17 cellular contexts compared by ENCODE assay signal in the genomic region with DNA sequence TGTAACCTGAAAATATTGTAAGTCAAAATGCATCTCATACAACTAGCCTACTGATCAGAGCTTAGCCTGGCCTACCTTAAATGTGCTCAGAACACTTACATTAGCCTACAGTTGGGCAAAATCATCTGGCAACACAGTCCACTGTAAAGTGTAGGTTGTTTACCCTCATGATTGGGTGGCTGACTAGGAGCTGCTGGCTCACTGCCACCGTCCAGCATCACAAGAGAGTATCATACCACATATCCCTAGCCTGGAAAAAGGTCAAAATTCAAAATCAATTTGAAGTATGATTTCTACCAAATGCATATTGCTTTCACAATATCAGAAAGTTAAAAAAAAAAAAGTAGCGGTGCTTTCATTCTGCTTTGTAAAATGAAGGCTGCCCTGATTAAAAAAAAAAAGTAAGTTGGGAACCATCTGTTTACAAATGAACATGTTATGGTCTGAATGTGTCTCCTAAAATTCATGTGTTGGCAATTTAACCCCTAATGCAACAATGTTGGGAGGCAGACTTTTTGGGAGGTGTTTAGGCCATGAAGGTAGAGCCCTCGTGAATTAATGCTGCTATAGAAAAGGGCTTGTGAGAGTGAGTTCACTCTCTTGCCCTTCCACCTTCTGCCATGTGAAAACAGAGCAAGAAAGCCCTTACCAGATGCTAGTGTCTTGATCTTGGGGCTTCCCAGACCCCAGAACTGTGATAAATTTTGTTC.
DNase-seq lines count a peak whose midpoint lies in the region; ATAC-seq and TF ChIP-seq lines count a peak whose summit lies in the region.
"Had no signal": no experiment of that assay in that cellular context is flagged by ENCODE, and none has a peak within 500 bp of the region (broad histone marks: within the 10 kb centered on the region; RNA-seq: fewer than 3 reads in every experiment).

No MANE protein-coding gene starts in this region.

- POLR2A ChIA-PET in activated CD8-positive, alpha-beta T cell treated with anti-CD3 and anti-CD28 coated beads for 36 hours (lab: Charles Lee): no interaction called here

- TF ChIP-seq CTCF in brain (conservative IDR thresholded peaks at IDR 0.05): no peak
- no peak for TF ChIP-seq CTCF in progenitor cell of endocrine pancreas (IDR thresholded peaks at IDR 0.05; ENCODE audit: unreplicated experiment)
- TF ChIP-seq CTCF in activated CD8-positive, alpha-beta T cell treated with anti-CD3 and anti-CD28 coated beads for 36 hours (IDR thresholded peaks at IDR 0.05): no peak
- TF ChIP-seq CTCF in heart right ventricle (IDR thresholded peaks at IDR 0.05): no peak

- H3K27me3 Mint-ChIP-seq in brain (no peaks in the 10 kb centered on the region), progenitor cell of endocrine pancreas (no peaks in the 10 kb centered on the region)
- H3K27me3 Mint-ChIP-seq in activated CD8-positive, alpha-beta T cell treated with anti-CD3 and anti-CD28 coated beads for 36 hours: no peaks in the 10 kb centered on the region

- H3K27ac ChIP-seq in heart right ventricle: no peak overlapping the region
- H3K27ac ChIP-seq: colonic mucosa, esophagus muscularis mucosa, neural progenitor cell had no signal

- H3K27ac Mint-ChIP-seq in brain (peak overlapping the region; percentile 29 to 80 (median 33)), progenitor cell of endocrine pancreas (peak overlapping the region; percentile 49)
- H3K27ac Mint-ChIP-seq in activated CD8-positive, alpha-beta T cell treated with anti-CD3 and anti-CD28 coated beads for 36 hours: no peak overlapping the region
- H3K27ac Mint-ChIP-seq: activated T-cell treated with anti-CD3 and anti-CD28 coated beads, Interleukin-2, amount 50 U/mL, for 72 hours; neural progenitor cell had no signal

- ATAC-seq in HG03571 (IDR thresholded peaks at IDR 0.05; ENCODE audit: unreplicated experiment): no peak
- ATAC-seq in activated CD8-positive, alpha-beta T cell treated with anti-CD3 and anti-CD28 coated beads for 36 hours: no peak
- no peak for ATAC-seq in heart right ventricle
- ATAC-seq: stimulated activated naive CD8-positive, alpha-beta T cell treated with anti-CD3 and anti-CD28 coated beads, Interleukin-15, Interleukin-2, amounts not matched to agents 100 U/mL and 50 U/mL, for 24 hours had no signal

- no peak overlapping the region for H3K4me3 ChIP-seq in heart right ventricle
- H3K4me3 ChIP-seq: colonic mucosa, esophagus muscularis mucosa, HAP-1, neural progenitor cell had no signal

- H3K4me1 ChIP-seq in heart right ventricle: peaks cover 6 to 40% (median 24%) of the 10 kb centered on the region in 9 donors
- H3K4me1 ChIP-seq: colonic mucosa had no signal

- CTCF ChIA-PET in activated CD8-positive, alpha-beta T cell treated with anti-CD3 and anti-CD28 coated beads for 36 hours (lab: Charles Lee): no interaction called here

- peak; percentile 42 for DNase-seq in DMS53 (lab: John Stamatoyannopoulos, UW)
- DNase-seq in DMS53 treated with DMSO at 0.1 percent for 48 hours (lab: John Stamatoyannopoulos, UW; ENCODE audit: unreplicated experiment): no peak
- peak; percentile 17 for DNase-seq in NCI-H2029 treated with DMSO at 0.1 percent for 48 hours (lab: John Stamatoyannopoulos, UW)
- no peak for DNase-seq in progenitor cell of endocrine pancreas (ENCODE audit: low spot score, unreplicated experiment)
- no peak for DNase-seq in activated CD8-positive, alpha-beta T cell treated with anti-CD3 and anti-CD28 coated beads for 36 hours
- DNase-seq in heart right ventricle: no peak
- DNase-seq: activated CD4-positive, alpha-beta T cell treated with anti-CD3 and anti-CD28 coated beads, Interleukin-2, amount 50 U/mL, for 1 hour; activated T-cell treated with anti-CD3 and anti-CD28 coated beads, Interleukin-2, amount 50 U/mL, for 72 hours; CD4-positive, alpha-beta memory T cell; colonic mucosa; RPMI8226; stimulated activated naive CD8-positive, alpha-beta T cell treated with anti-CD3 and anti-CD28 coated beads, Interleukin-15, Interleukin-2, amounts not matched to agents 100 U/mL and 50 U/mL, for 24 hours had no signal

- H3K4me1 Mint-ChIP-seq in brain (peaks cover 81% of the 10 kb centered on the region), progenitor cell of endocrine pancreas (ENCODE audit: low read depth) (peaks cover 27% of the 10 kb centered on the region)
- no peaks in the 10 kb centered on the region for H3K4me1 Mint-ChIP-seq in activated CD8-positive, alpha-beta T cell treated with anti-CD3 and anti-CD28 coated beads for 36 hours (ENCODE audit: low read depth)
- H3K4me1 Mint-ChIP-seq: CD4-positive, alpha-beta memory T cell had no signal

- no peaks in the 10 kb centered on the region for H3K9me3 ChIP-seq in heart right ventricle
- H3K9me3 ChIP-seq: colonic mucosa, esophagus muscularis mucosa, HAP-1 had no signal

- 97 to 98% methylated on average over 3 of the region's 3 CpGs for WGBS in heart right ventricle, 2 donors

- no peak overlapping the region for H3K4me3 Mint-ChIP-seq in brain
- H3K4me3 Mint-ChIP-seq in progenitor cell of endocrine pancreas (ENCODE audit: low read depth): no peak overlapping the region
- H3K4me3 Mint-ChIP-seq in activated CD8-positive, alpha-beta T cell treated with anti-CD3 and anti-CD28 coated beads for 36 hours: no peak overlapping the region
- H3K4me3 Mint-ChIP-seq: activated T-cell treated with anti-CD3 and anti-CD28 coated beads, Interleukin-2, amount 50 U/mL, for 72 hours; CD4-positive, alpha-beta memory T cell; neural progenitor cell had no signal

- H3K36me3 ChIP-seq in heart right ventricle: peaks cover 0 to 11% (median 0%) of the 10 kb centered on the region in 9 donors
- H3K36me3 ChIP-seq: colonic mucosa, esophagus muscularis mucosa, HAP-1, neural progenitor cell had no signal

- H3K9me3 Mint-ChIP-seq in brain: peaks cover 0 to 3% (median 0%) of the 10 kb centered on the region in 5 experiments
- no peaks in the 10 kb centered on the region for H3K9me3 Mint-ChIP-seq in progenitor cell of endocrine pancreas (ENCODE audit: low read depth)
- no peaks in the 10 kb centered on the region for H3K9me3 Mint-ChIP-seq in activated CD8-positive, alpha-beta T cell treated with anti-CD3 and anti-CD28 coated beads for 36 hours
- H3K9me3 Mint-ChIP-seq: activated T-cell treated with anti-CD3 and anti-CD28 coated beads, Interleukin-2, amount 50 U/mL, for 72 hours; CD4-positive, alpha-beta memory T cell; neural progenitor cell had no signal

- no peaks in the 10 kb centered on the region for H3K27me3 ChIP-seq in heart right ventricle
- H3K27me3 ChIP-seq: colonic mucosa, esophagus muscularis mucosa, neural progenitor cell had no signal

- no peaks in the 10 kb centered on the region for H3K36me3 Mint-ChIP-seq in brain
- peaks cover 6% of the 10 kb centered on the region for H3K36me3 Mint-ChIP-seq in progenitor cell of endocrine pancreas (ENCODE audit: insufficient read depth)
- no peaks in the 10 kb centered on the region for H3K36me3 Mint-ChIP-seq in activated CD8-positive, alpha-beta T cell treated with anti-CD3 and anti-CD28 coated beads for 36 hours (ENCODE audit: low read depth)
- H3K36me3 Mint-ChIP-seq: CD4-positive, alpha-beta memory T cell had no signal

- intact Hi-C loops in activated CD8-positive, alpha-beta T cell treated with anti-CD3 and anti-CD28 coated beads for 36 hours (cut with micrococcal nuclease): no loop called here
- intact Hi-C loops in heart right ventricle (cut with DNase I): no loop called here

Comparison
In these comparisons a context has a peak if more than half of its experiments do, and no peak if none do; other contexts are left out.
1. DNase-seq: peak in DMS53 (single experiment) and NCI-H2029 treated with DMSO at 0.1 percent for 48 hours (single experiment); none in DMS53 treated with DMSO at 0.1 percent for 48 hours (single experiment), progenitor cell of endocrine pancreas (single experiment), activated CD8-positive, alpha-beta T cell treated with anti-CD3 and anti-CD28 coated beads for 36 hours (single experiment) and heart right ventricle (0 of 2).